20 cellular contexts compared by ENCODE assay signal in genomic region chr12:59677857-59678256, GRCh38.
DNase-seq lines count a peak whose midpoint lies in the region; ATAC-seq, FAIRE-seq and TF ChIP-seq lines count a peak whose summit lies in the region.
"Had no signal": no experiment of that assay in that cellular context is flagged by ENCODE, and none has a peak within 500 bp of the region (broad histone marks: within the 10 kb centered on the region; RNA-seq: fewer than 3 reads in every experiment).

No MANE protein-coding gene starts in this region.

- H3K79me1 ChIP-seq in H1 (ENCODE audit: low read depth, low read length), result no peaks in the 10 kb centered on the region
- peaks cover 8% of the 10 kb centered on the region for H3K79me1 ChIP-seq in mesenchymal stem cell (replicated peaks; ENCODE audit: low read length, poor library complexity, severe bottlenecking)

- H2AFZ ChIP-seq in H1 (ENCODE audit: low read length) (no peak overlapping the region), mesenchymal stem cell (ENCODE audit: low read depth, low read length) (no peak overlapping the region)

- H4K8ac ChIP-seq in H1 (ENCODE audit: extremely low read depth, insufficient read depth, low read length) (peak overlapping the region; percentile 25; the same call in 1 of the 2 replicates), mesenchymal stem cell (ENCODE audit: low read length) (peak overlapping the region; percentile 30)

- H3K27me3 ChIP-seq in left ventricle myocardium inferior (ENCODE audit: low read depth) (no peaks in the 10 kb centered on the region), H1 (replicated peaks in 1 of 4; ENCODE audit: control insufficient read depth in 3 of 4, extremely low read depth in 1 of 4, insufficient read depth in 3 of 4, low read length in 3 of 4) (no peaks in the 10 kb centered on the region), mesenchymal stem cell (ENCODE audit: control insufficient read depth in 1 of 2, insufficient read depth in 1 of 2, low read length in 2 of 2) (no peaks in the 10 kb centered on the region), subcutaneous abdominal adipose tissue (ENCODE audit: control insufficient read depth in 5 of 5, insufficient read depth in 4 of 5, low read length in 5 of 5) (no peaks in the 10 kb centered on the region)

- no peak overlapping the region for H3K56ac ChIP-seq in H1 (replicated peaks; ENCODE audit: insufficient read length, low read depth, low read length)

- H4K91ac ChIP-seq in H1 (replicated peaks; ENCODE audit: insufficient read length, low read length) (no peak overlapping the region), mesenchymal stem cell (ENCODE audit: low read length) (peak overlapping the region; percentile 65)

- no peaks in the 10 kb centered on the region for H3K23me2 ChIP-seq in H1 (ENCODE audit: low read depth, low read length)

- H3K79me2 ChIP-seq in H1 (ENCODE audit: control insufficient read depth in 1 of 2, insufficient read depth in 2 of 2, low read length in 2 of 2), result no peaks in the 10 kb centered on the region

- intact Hi-C loops in Right ventricle myocardium inferior (cut with DNase I) (no loop called here), left ventricle myocardium inferior (cut with micrococcal nuclease) (no loop called here)

- H3K14ac ChIP-seq in H1 (ENCODE audit: insufficient read length) (no peak overlapping the region), mesenchymal stem cell (ENCODE audit: low read length in 2 of 2) (no peak overlapping the region)

- H3K27ac ChIP-seq in left ventricle myocardium inferior (replicated peaks), result no peak overlapping the region
- no peak overlapping the region for H3K27ac ChIP-seq in H1 (ENCODE audit: low read depth, low read length)
- H3K27ac ChIP-seq in mesenchymal stem cell (ENCODE audit: low read length, poor library complexity, severe bottlenecking), result no peak overlapping the region
- H3K27ac ChIP-seq in subcutaneous abdominal adipose tissue (ENCODE audit: low read depth, low read length), result peak overlapping the region; percentile 78
- H3K27ac ChIP-seq: 22Rv1, HL-60 had no signal

- H2BK15ac ChIP-seq in H1 (ENCODE audit: low read length) (no peak overlapping the region), mesenchymal stem cell (ENCODE audit: low read depth, poor library complexity, severe bottlenecking) (no peak overlapping the region)

- H4K5ac ChIP-seq in H1 (ENCODE audit: insufficient read length, low read depth, low read length), result no peak overlapping the region

- no peak overlapping the region for H2AK5ac ChIP-seq in H1 (ENCODE audit: low read depth, low read length)
- no peak overlapping the region for H2AK5ac ChIP-seq in mesenchymal stem cell (ENCODE audit: low read length, severe bottlenecking)

- H2BK5ac ChIP-seq in H1 (ENCODE audit: low read depth, low read length) (no peak overlapping the region), mesenchymal stem cell (ENCODE audit: low read depth, low read length, poor library complexity, severe bottlenecking) (no peak overlapping the region)

- no peak overlapping the region for H3K4ac ChIP-seq in H1 (replicated peaks; ENCODE audit: insufficient read length, low read depth, low read length)
- H3K4ac ChIP-seq in mesenchymal stem cell (ENCODE audit: low read depth in 1 of 2, low read length in 2 of 2), result no peak overlapping the region

- POLR2A ChIA-PET in H1 (lab: Charles Lee; ENCODE audit: partially characterized antibody), result no interaction called here

- peak; percentile 47 for DNase-seq in Right ventricle myocardium inferior (ENCODE audit: missing footprints)
- DNase-seq in left ventricle myocardium inferior, result no peak
- no peak for DNase-seq in H1 (ENCODE audit: low read depth in 1 of 2, low spot score in 2 of 2)
- DNase-seq in mesenchymal stem cell, result no peak
- no peak for DNase-seq in activated gamma-delta T cell (lab: John Stamatoyannopoulos, UW)
- DNase-seq: COR-L47, DMS153, DMS79 treated with DMSO at 0.1 percent for 48 hours, EL, HCEC 1CT, HFFc6 had no signal

- H3K4me2 ChIP-seq in H1 (ENCODE audit: insufficient read depth in 1 of 2, low read depth in 2 of 2, low read length in 2 of 2), result no peak overlapping the region
- H3K4me2 ChIP-seq in mesenchymal stem cell (ENCODE audit: low read length, poor library complexity, severe bottlenecking), result no peak overlapping the region

- no peak for TF ChIP-seq POLR2A in H1 (IDR thresholded peaks at IDR 0.05; ENCODE audit: control extremely low read depth in 1 of 2, low read depth in 2 of 2, low read length in 2 of 2)

- FAIRE-seq in H1 (lab: Jason Lieb, UNC), result no peak
- FAIRE-seq: D721Med, G401.6, GM12891, GM19239 had no signal

- H3K9me3 ChIP-seq in left ventricle myocardium inferior (replicated peaks) (no peaks in the 10 kb centered on the region), H1 (ENCODE audit: insufficient read depth in 2 of 2, low read depth in 1 of 2, low read length in 1 of 2) (no peaks in the 10 kb centered on the region), mesenchymal stem cell (ENCODE audit: control insufficient read depth, low read length) (peaks cover 3% of the 10 kb centered on the region), subcutaneous abdominal adipose tissue (ENCODE audit: control insufficient read depth in 5 of 5, low read length in 5 of 5) (peaks cover 0 to 2% (median 0%) of the 10 kb centered on the region in 5 donors)

- H2BK120ac ChIP-seq in H1 (replicated peaks; ENCODE audit: low read depth, low read length) (no peak overlapping the region), mesenchymal stem cell (ENCODE audit: low read depth, low read length) (no peak overlapping the region)

- TF ChIP-seq CTCF in left ventricle myocardium inferior (IDR thresholded peaks at IDR 0.05; ENCODE audit: borderline replicate concordance), result no peak
- TF ChIP-seq CTCF in H1 (IDR thresholded peaks at IDR 0.05; ENCODE audit: control extremely low read depth in 1 of 3, insufficient read depth in 1 of 3, low read depth in 1 of 3, low read length in 3 of 3), result no peak

- H3K9ac ChIP-seq in H1 (replicated peaks in 1 of 4; ENCODE audit: extremely low read depth in 1 of 4, low read depth in 3 of 4, low read length in 3 of 4) (no peak overlapping the region), mesenchymal stem cell (ENCODE audit: low read length) (no peak overlapping the region), subcutaneous abdominal adipose tissue (ENCODE audit: low read length in 5 of 5) (no peak overlapping the region)

- 79% methylated on average over 3 of the region's 3 CpGs; no CpG with 5 or more reads in 1 of the 2 experiments for WGBS in H1 (ENCODE audit: extremely low coverage in 1 of 2, insufficient coverage in 1 of 2, insufficient read length in 1 of 2, insufficient replicate concordance in 2 of 2, low coverage in 1 of 2, low lambda C conversion rate in 2 of 2, missing lambda C conversion rate in 1 of 2), 2 experiments
- 85% methylated on average over 3 of the region's 3 CpGs for WGBS in mesenchymal stem cell

- H3K36me3 ChIP-seq in left ventricle myocardium inferior (peaks cover 3% of the 10 kb centered on the region), H1 (ENCODE audit: control insufficient read depth in 2 of 4, insufficient read depth in 4 of 4, low read length in 3 of 4) (no peaks in the 10 kb centered on the region), mesenchymal stem cell (ENCODE audit: control insufficient read depth in 1 of 2, insufficient read depth in 2 of 2, low read depth in 1 of 2, low read length in 2 of 2) (peaks cover 0 to 5% of the 10 kb centered on the region in 2 experiments), subcutaneous abdominal adipose tissue (ENCODE audit: control insufficient read depth in 5 of 5, insufficient read depth in 5 of 5, low read length in 5 of 5) (peaks cover 0 to 7% (median 0%) of the 10 kb centered on the region in 5 donors)

- no peak for ATAC-seq in Right ventricle myocardium inferior
- no peak for ATAC-seq in HG03108 (IDR thresholded peaks at IDR 0.05; ENCODE audit: unreplicated experiment)
- ATAC-seq: CD8-positive, alpha-beta T cell had no signal

- H2BK12ac ChIP-seq in H1 (ENCODE audit: low read depth, low read length), result no peak overlapping the region
- no peak overlapping the region for H2BK12ac ChIP-seq in mesenchymal stem cell (ENCODE audit: low read length in 2 of 2)

- no peak overlapping the region for H3K18ac ChIP-seq in H1 (ENCODE audit: extremely low read depth, low read length)
- no peak overlapping the region for H3K18ac ChIP-seq in mesenchymal stem cell (ENCODE audit: low read depth in 1 of 2, low read length in 2 of 2)

- CTCF ChIA-PET in H1 (lab: Charles Lee; ENCODE audit: partially characterized antibody), result no interaction called here

- H3K23ac ChIP-seq in H1 (ENCODE audit: insufficient read length) (no peak overlapping the region), mesenchymal stem cell (ENCODE audit: low read length in 2 of 2) (no peak overlapping the region)

- H3K4me3 ChIP-seq in left ventricle myocardium inferior (no peak overlapping the region), H1 (ENCODE audit: extremely low read depth in 1 of 4, insufficient read depth in 2 of 4, low read depth in 3 of 4, low read length in 4 of 4) (no peak overlapping the region), mesenchymal stem cell (ENCODE audit: insufficient read depth in 1 of 2, low read depth in 1 of 2, low read length in 2 of 2) (peak overlapping the region in 1 of 2 experiments; percentile 21), subcutaneous abdominal adipose tissue (ENCODE audit: low read depth in 1 of 5, low read length in 5 of 5) (no peak overlapping the region)

- TF ChIP-seq RAD21 in H1 (IDR thresholded peaks at IDR 0.05 in 1 of 2, conservative IDR thresholded peaks at IDR 0.05 in 1 of 2; ENCODE audit: low read depth in 2 of 2, low read length in 2 of 2), result no peak

- H2BK20ac ChIP-seq in H1 (ENCODE audit: low read length), result no peak overlapping the region

- H3K4me1 ChIP-seq in left ventricle myocardium inferior, result peaks cover 64% of the 10 kb centered on the region
- H3K4me1 ChIP-seq in H1 (replicated peaks in 1 of 4; ENCODE audit: control insufficient read depth in 3 of 4, insufficient read depth in 4 of 4, low read length in 3 of 4), result no peaks in the 10 kb centered on the region
- H3K4me1 ChIP-seq in mesenchymal stem cell (ENCODE audit: control insufficient read depth, insufficient read depth, low read depth, low read length), result no peaks in the 10 kb centered on the region
- peaks cover 0 to 31% (median 13%) of the 10 kb centered on the region in 5 donors for H3K4me1 ChIP-seq in subcutaneous abdominal adipose tissue (ENCODE audit: control insufficient read depth in 5 of 5, insufficient read depth in 5 of 5, low read length in 5 of 5)

- no peaks in the 10 kb centered on the region for H4K20me1 ChIP-seq in H1 (replicated peaks in 1 of 2; ENCODE audit: control insufficient read depth in 1 of 2, insufficient read depth in 2 of 2, low read length in 2 of 2)

- no peak for TF ChIP-seq EP300 in H1 (IDR thresholded peaks at IDR 0.05; ENCODE audit: borderline replicate concordance in 1 of 2, low read depth in 2 of 2, low read length in 2 of 2)

TF ChIP-seq in H1, 55 proteins besides CTCF, POLR2A, EP300 and RAD21 (continues in another document):
- TF ChIP-seq HDAC2 (IDR thresholded peaks at IDR 0.05; ENCODE audit: borderline replicate concordance in 1 of 2, low read depth in 2 of 2, low read length in 2 of 2) (no peak), CHD1 (IDR thresholded peaks at IDR 0.05; ENCODE audit: low read depth, low read length) (no peak), GTF2F1 (IDR thresholded peaks at IDR 0.05; ENCODE audit: borderline replicate concordance, low read depth, low read length) (no peak), CBX8 (IDR thresholded peaks at IDR 0.05; ENCODE audit: borderline replicate concordance, low read depth, low read length) (no peak)
